8 cellular contexts compared by ENCODE assay signal in the genomic region with DNA sequence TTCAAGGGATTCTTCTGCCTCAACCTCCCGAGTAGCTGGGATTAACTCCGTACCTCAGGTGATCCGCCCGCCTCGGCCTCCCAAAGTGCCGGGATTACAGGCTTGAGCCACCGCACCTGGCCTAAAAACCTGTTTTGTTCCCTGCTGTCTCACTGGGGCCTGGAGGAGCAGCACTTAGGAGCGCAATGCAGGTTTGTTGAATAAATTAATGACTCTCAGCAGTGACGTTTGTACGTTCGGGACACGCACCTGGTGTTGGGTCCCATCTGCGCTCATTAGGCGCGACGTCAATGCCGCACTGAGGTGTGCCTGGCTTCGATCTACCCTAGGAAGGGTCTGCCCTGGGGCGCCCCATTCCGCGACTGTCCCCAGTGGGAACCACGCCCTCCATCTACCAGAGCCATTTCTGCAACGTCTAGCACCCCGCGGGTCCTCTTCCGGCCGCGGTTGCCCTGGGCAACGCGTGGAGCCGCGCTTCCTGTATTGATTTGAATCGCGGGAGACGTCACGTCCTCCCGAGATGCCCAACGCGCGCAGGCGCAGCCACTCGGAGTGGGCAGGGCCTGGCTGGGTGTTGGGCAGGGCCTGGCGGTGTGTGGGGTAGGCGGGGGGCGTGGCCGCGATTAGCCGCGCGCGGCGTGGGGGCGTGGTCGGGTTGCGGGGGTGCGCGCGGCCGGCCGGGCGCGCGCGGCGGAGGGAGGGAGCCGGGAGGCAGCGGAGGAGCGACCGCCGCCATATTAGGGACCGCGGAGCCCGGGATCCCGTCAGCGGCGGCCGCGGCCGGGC. TPM values are rescaled to one million over a fixed set of nuclear protein-coding genes. Genes with fewer than 3 reads are reported as not detected.
A peak's percentile ranks its signal among the peaks of the same experiment; 100 is the strongest.
DNase-seq lines count a peak whose midpoint lies in the region; ATAC-seq and TF ChIP-seq lines count a peak whose summit lies in the region.

A gene (plus strand): TSS at position 714 of the 786 bp plus-strand sequence. CDS start 16,679 bp downstream, outside the sequence.

- peaks cover 25% of the 10 kb centered on the region for H3K36me3 ChIP-seq in thymus (ENCODE audit: control insufficient read depth, insufficient read depth)

- ATAC-seq in HG02610 (IDR thresholded peaks at IDR 0.05; ENCODE audit: unreplicated experiment), result peak; percentile 89

- peaks cover 42% of the 10 kb centered on the region for H3K4me1 Mint-ChIP-seq in activated naive CD8-positive, alpha-beta T cell (ENCODE audit: low read depth)
- H3K4me1 Mint-ChIP-seq in glutamatergic neuron (ENCODE audit: low read depth, unreplicated experiment) (peaks cover 11% of the 10 kb centered on the region), osteocyte (ENCODE audit: unreplicated experiment) (peaks cover 33% of the 10 kb centered on the region)

- peaks cover 3% of the 10 kb centered on the region for H3K36me3 Mint-ChIP-seq in activated naive CD8-positive, alpha-beta T cell
- H3K36me3 Mint-ChIP-seq in glutamatergic neuron (ENCODE audit: unreplicated experiment) (no peaks in the 10 kb centered on the region), osteocyte (ENCODE audit: unreplicated experiment) (peaks cover 8% of the 10 kb centered on the region)

- TF ChIP-seq CTCF in glutamatergic neuron (IDR thresholded peaks at IDR 0.05; ENCODE audit: partially characterized antibody, unreplicated experiment) (no peak), osteocyte (IDR thresholded peaks at IDR 0.05) (no peak)

- 1% methylated on average over 79 of the region's 79 CpGs for WGBS in thymus

- H3K4me3 Mint-ChIP-seq in activated naive CD8-positive, alpha-beta T cell, result peak within 1 kb of the TSS; percentile 97
- peak within 1 kb of the TSS; percentile 96 for H3K4me3 Mint-ChIP-seq in glutamatergic neuron (ENCODE audit: unreplicated experiment)
- peak within 1 kb of the TSS; percentile 91 for H3K4me3 Mint-ChIP-seq in osteocyte (ENCODE audit: unreplicated experiment)

- H3K9me3 Mint-ChIP-seq in activated naive CD8-positive, alpha-beta T cell (ENCODE audit: low read depth), result no peaks in the 10 kb centered on the region
- peaks cover 5% of the 10 kb centered on the region for H3K9me3 Mint-ChIP-seq in glutamatergic neuron (ENCODE audit: unreplicated experiment)
- no peaks in the 10 kb centered on the region for H3K9me3 Mint-ChIP-seq in osteocyte (ENCODE audit: unreplicated experiment)

- peaks cover 1% of the 10 kb centered on the region for H3K9me3 ChIP-seq in thymus (ENCODE audit: control insufficient read depth)

- H3K27me3 ChIP-seq in thymus (ENCODE audit: control insufficient read depth, insufficient read depth), result no peaks in the 10 kb centered on the region

- peaks cover 7% of the 10 kb centered on the region for H3K4me1 ChIP-seq in thymus (ENCODE audit: control insufficient read depth, insufficient read depth, low read length)

- H3K27ac Mint-ChIP-seq in activated naive CD8-positive, alpha-beta T cell, result peak within 1 kb of the TSS; percentile 98
- H3K27ac Mint-ChIP-seq in glutamatergic neuron (ENCODE audit: unreplicated experiment), result peak within 1 kb of the TSS; percentile 88
- H3K27ac Mint-ChIP-seq in osteocyte (ENCODE audit: unreplicated experiment), result peak within 1 kb of the TSS; percentile 91

- DNase-seq in NCI-H1092 treated with DMSO at 0.1 percent for 48 hours (lab: John Stamatoyannopoulos, UW) (peak; percentile 97), SKM-1 (lab: John Stamatoyannopoulos, UW; ENCODE audit: unreplicated experiment) (peak; percentile 94), glutamatergic neuron (peak; percentile 99), osteocyte (ENCODE audit: extremely low spot score, unreplicated experiment) (peak; percentile 100)

- H3K4me3 ChIP-seq in GM08714 (ENCODE audit: low read length) (peak within 1 kb of the TSS; percentile 88), thymus (ENCODE audit: low read length) (peak within 1 kb of the TSS; percentile 77)

- H3K27ac ChIP-seq in thymus (ENCODE audit: low read depth), result peak within 1 kb of the TSS; percentile 86

- no peaks in the 10 kb centered on the region for H3K27me3 Mint-ChIP-seq in activated naive CD8-positive, alpha-beta T cell
- H3K27me3 Mint-ChIP-seq in glutamatergic neuron (ENCODE audit: unreplicated experiment) (peaks cover 8% of the 10 kb centered on the region), osteocyte (ENCODE audit: unreplicated experiment) (no peaks in the 10 kb centered on the region)

RNA-seq across cellular contexts. Expression of the gene that starts here (rescaled TPM):
- 51.3 TPM for total RNA-seq in glutamatergic neuron (ENCODE audit: unreplicated experiment)
- total RNA-seq in osteocyte, result 45.3 and 49.5 TPM in 2 replicates
- polyA plus RNA-seq in thymus, result 26.2 TPM

Comparison
In these comparisons a context has a peak if more than half of its experiments do, and no peak if none do; other contexts are left out.
1. Peak in every context shown above with its lines: DNase-seq, ATAC-seq, H3K4me3 ChIP-seq and H3K27ac ChIP-seq.